Comparison of ENCODE assay signal across 9 cellular contexts in the genomic region with DNA sequence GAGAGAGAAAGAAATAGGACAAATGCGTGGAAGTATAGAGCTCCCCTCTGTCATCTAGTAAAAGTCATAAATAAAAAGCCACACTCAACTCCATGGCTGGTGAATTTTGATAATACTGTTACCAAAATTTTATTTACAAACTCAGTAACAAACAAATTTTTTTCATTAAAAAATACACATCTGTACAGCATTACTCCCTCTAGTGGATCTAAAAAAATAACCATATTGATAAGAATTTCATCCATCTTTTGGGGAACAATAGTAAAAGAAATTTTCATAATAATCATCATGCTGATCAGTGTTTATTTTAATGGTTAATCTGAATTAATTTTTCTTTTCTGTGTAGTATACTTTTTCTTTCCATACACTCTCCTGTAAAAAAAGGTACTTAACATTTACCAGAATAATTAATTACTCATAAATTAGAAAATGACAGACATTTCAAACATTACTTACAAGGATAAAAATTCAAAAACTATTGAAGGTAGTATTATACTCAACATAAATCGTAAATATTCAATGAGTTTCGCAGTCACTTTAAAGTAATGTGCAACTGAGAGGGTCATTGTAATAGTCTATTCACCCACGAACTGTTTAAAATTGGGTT.
A peak's percentile ranks its signal among the peaks of the same experiment; 100 is the strongest.
DNase-seq lines count a peak whose midpoint lies in the region; ATAC-seq and TF ChIP-seq lines count a peak whose summit lies in the region.
"Had no signal": no experiment of that assay in that cellular context is flagged by ENCODE, and none has a peak within 500 bp of the region (broad histone marks: within the 10 kb centered on the region; RNA-seq: fewer than 3 reads in every experiment).

No MANE protein-coding gene starts in this region.

- no peaks in the 10 kb centered on the region for H3K9me3 ChIP-seq in adrenal gland (replicated peaks in 1 of 3)

- no peak overlapping the region for H3K4me3 ChIP-seq in adrenal gland
- H3K4me3 ChIP-seq in lower leg skin (ENCODE audit: low read depth, poor library complexity, severe bottlenecking), result no peak overlapping the region

- H3K36me3 ChIP-seq in adrenal gland (replicated peaks in 1 of 2), result no peaks in the 10 kb centered on the region

- in situ Hi-C loops in KBM-7 (cut with MboI; ENCODE audit: low pct_unique_long_range_greater_than_20kb, low sequenced_read_pairs), result no loop called here

- H3K27ac ChIP-seq in adrenal gland, result no peak overlapping the region

- no peak for ATAC-seq in HG03342 (IDR thresholded peaks at IDR 0.05; ENCODE audit: unreplicated experiment)

- TF ChIP-seq POLR2A in adrenal gland (IDR thresholded peaks at IDR 0.05) (no peak), lower leg skin (IDR thresholded peaks at IDR 0.05) (no peak)

- peak; percentile 24 to 60 (median 41) for TF ChIP-seq CTCF in adrenal gland (IDR thresholded peaks at IDR 0.05)
- TF ChIP-seq CTCF in lower leg skin (IDR thresholded peaks at IDR 0.05), result no peak

- intact Hi-C loops in adrenal gland (cut with DNase I) (loop anchor here in 1 of 2 donors (5.0 kb wide), 1 partner anchor 222 kb away; no protein-coding TSS in a partner anchor), lower leg skin (cut with DNase I; ENCODE audit: low total_unique reads) (loop anchor here (5.0 kb wide), 1 partner anchor 207 kb away; no protein-coding TSS in a partner anchor)

- 52 to 55% (median 53%) methylated on average over 4 of the region's 4 CpGs for WGBS in adrenal gland, 4 donors
- 55 to 60% methylated on average over 4 of the region's 4 CpGs for WGBS in lower leg skin, 2 donors

- no peaks in the 10 kb centered on the region for H3K27me3 ChIP-seq in adrenal gland

- no peaks in the 10 kb centered on the region for H3K4me1 ChIP-seq in adrenal gland (replicated peaks in 1 of 2)

- peak; percentile 12 to 26 for DNase-seq in AML-193 (lab: John Stamatoyannopoulos, UW)
- peak; percentile 12 for DNase-seq in KBM-7
- no peak for DNase-seq in adrenal gland
- peak; percentile 2 for DNase-seq in kidney tubule cell (ENCODE audit: low spot score)
- no peak for DNase-seq in activated CD4-positive, CD25-positive, alpha-beta regulatory T cell treated with anti-CD3 and anti-CD28 coated beads, Interleukin-2, amount 50 U/mL, for 72 hours
- DNase-seq in effector CD4-positive, alpha-beta T cell, result no peak
- no peak for DNase-seq in lower leg skin (ENCODE audit: low spot score in 2 of 2)
- DNase-seq: NCI-H524 treated with DMSO at 0.1 percent for 48 hours had no signal

Comparison
In these comparisons a context has a peak if more than half of its experiments do, and no peak if none do; other contexts are left out.
1. DNase-seq: peak in AML-193 (2 of 2), KBM-7 (single experiment) and kidney tubule cell (single experiment); none in adrenal gland (0 of 7), activated CD4-positive, CD25-positive, alpha-beta regulatory T cell treated with anti-CD3 and anti-CD28 coated beads, Interleukin-2, amount 50 U/mL, for 72 hours (single experiment), effector CD4-positive, alpha-beta T cell (single experiment) and lower leg skin (0 of 2).
2. CTCF ChIP-seq: peak in adrenal gland (6 of 6); none in lower leg skin (0 of 3).